ENCODE assay signal across 8 cellular contexts in the genomic region with DNA sequence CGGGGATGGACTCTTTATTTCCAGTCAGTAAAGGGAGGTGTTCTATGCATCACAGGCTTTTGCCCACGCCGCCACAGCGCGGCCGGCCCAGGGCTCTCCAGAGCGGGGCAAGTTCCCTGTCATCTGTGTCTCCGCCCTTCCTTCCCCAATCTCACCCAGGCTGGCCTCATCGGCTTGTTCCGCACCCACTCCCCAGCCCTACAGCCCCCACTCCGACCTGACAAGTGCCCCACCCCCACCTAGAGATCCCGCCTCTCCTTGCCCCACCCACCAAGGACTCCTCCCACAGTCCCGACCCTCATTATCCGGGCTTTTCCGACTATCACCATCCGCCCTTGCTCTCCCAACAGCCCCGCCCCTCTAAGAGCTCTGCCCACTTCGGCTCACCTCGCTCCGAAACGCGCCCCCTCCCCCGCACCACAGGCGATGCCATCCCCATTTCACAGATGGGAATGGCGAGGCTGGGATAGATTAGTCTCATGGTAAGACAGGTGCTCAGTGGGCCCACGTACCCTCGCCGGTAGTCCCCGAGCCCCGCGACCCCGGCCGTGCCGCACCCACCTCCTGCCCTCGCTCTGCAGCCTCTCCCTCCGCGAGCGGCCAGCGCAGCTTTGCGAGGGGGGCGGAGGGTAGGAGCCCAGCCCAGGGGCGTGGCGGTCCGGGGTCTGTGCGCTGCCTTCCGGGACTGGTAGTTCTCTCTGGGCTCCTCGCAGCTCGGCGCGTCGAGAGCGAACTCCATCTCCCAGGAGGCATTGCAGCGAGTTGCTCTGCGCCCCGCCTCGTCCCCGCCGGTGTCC. TPM values are rescaled to one million over a fixed set of nuclear protein-coding genes. Genes with fewer than 3 reads are reported as not detected.
A peak's percentile ranks its signal among the peaks of the same experiment; 100 is the strongest.
DNase-seq lines count a peak whose midpoint lies in the region; ATAC-seq and TF ChIP-seq lines count a peak whose summit lies in the region.

A gene with protein sequence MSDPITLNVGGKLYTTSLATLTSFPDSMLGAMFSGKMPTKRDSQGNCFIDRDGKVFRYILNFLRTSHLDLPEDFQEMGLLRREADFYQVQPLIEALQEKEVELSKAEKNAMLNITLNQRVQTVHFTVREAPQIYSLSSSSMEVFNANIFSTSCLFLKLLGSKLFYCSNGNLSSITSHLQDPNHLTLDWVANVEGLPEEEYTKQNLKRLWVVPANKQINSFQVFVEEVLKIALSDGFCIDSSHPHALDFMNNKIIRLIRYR (minus strand): TSS at position 615 of the 797 bp plus-strand sequence. CDS start 14,072 bp downstream, outside the sequence.

- no peaks in the 10 kb centered on the region for H3K36me3 ChIP-seq in SU-DHL-6 (ENCODE audit: low read length)
- H3K36me3 ChIP-seq in ovary = no peaks in the 10 kb centered on the region
- no peaks in the 10 kb centered on the region for H3K36me3 ChIP-seq in thymus (ENCODE audit: control insufficient read depth, insufficient read depth)

- peak; percentile 29 for TF ChIP-seq EP300 in ovary (IDR thresholded peaks at IDR 0.05)

- peak within 1 kb of the TSS; percentile 78 for H3K4me2 ChIP-seq in SU-DHL-6 (ENCODE audit: low read depth, low read length, poor library complexity, severe bottlenecking)

- H2AFZ ChIP-seq in SU-DHL-6 (ENCODE audit: low read depth, low read length, severe bottlenecking) = peak within 1 kb of the TSS; percentile 98

- no peaks in the 10 kb centered on the region for H3F3A ChIP-seq in SU-DHL-6 (ENCODE audit: insufficient read depth)

- H3K4me3 ChIP-seq in GM12875 (ENCODE audit: low read depth, low read length) = peak within 1 kb of the TSS; percentile 88
- H3K4me3 ChIP-seq in SU-DHL-6 (ENCODE audit: insufficient read depth, low read length, poor library complexity, severe bottlenecking) = peak within 1 kb of the TSS; percentile 95
- H3K4me3 ChIP-seq in ovary = peak within 1 kb of the TSS; percentile 87
- H3K4me3 ChIP-seq in thymus (ENCODE audit: low read length) = peak within 1 kb of the TSS; percentile 95

- intact Hi-C loops in Right ventricle myocardium inferior (cut with DNase I) (loop anchor here (1.0 to 5.0 kb wide), 2 partner anchors 49 to 106 kb away; a partner anchor contains a TSS), ovary (cut with DNase I) (no loop called here)

- WGBS in ovary, 3 donors = 0 to 1% (median 0%) methylated on average over 51 to 58 of the region's 58 CpGs
- WGBS in thymus = under 1% methylated on average over 58 of the region's 58 CpGs

- peak; percentile 76 for TF ChIP-seq POLR2A in ovary (IDR thresholded peaks at IDR 0.05)

- ATAC-seq in HG02763 (IDR thresholded peaks at IDR 0.05; ENCODE audit: unreplicated experiment) (peak; percentile 95), Right ventricle myocardium inferior (peak; percentile 98)

- TF ChIP-seq CTCF in GM12875 (IDR thresholded peaks at IDR 0.05; ENCODE audit: borderline replicate concordance, insufficient read depth, low read depth, low read length) = no peak
- no peak for TF ChIP-seq CTCF in SU-DHL-6 (IDR thresholded peaks at IDR 0.05; ENCODE audit: insufficient read depth, low read length, poor library complexity, severe bottlenecking)
- no peak for TF ChIP-seq CTCF in ovary (IDR thresholded peaks at IDR 0.05)

- H4K20me1 ChIP-seq in SU-DHL-6 (ENCODE audit: low read depth, low read length) = no peaks in the 10 kb centered on the region

- DNase-seq in NCI-H1417 (lab: John Stamatoyannopoulos, UW) = peak; percentile 95 to 98 (median 95)
- DNase-seq in activated naive CD8-positive, alpha-beta T cell treated with anti-CD3 and anti-CD28 coated beads, Interleukin-2, amount 50 U/mL, for 16 hours (ENCODE audit: low read depth, low spot score) = peak; percentile 85
- DNase-seq in Right ventricle myocardium inferior (ENCODE audit: missing footprints) = peak; percentile 99
- DNase-seq in ovary = peak; percentile 96 to 97 (median 96)

- H3K4me1 ChIP-seq in ovary (ENCODE audit: insufficient read depth) (peaks cover 27% of the 10 kb centered on the region), thymus (ENCODE audit: control insufficient read depth, insufficient read depth, low read length) (peaks cover 16% of the 10 kb centered on the region)

- H3K9ac ChIP-seq in SU-DHL-6 (ENCODE audit: low read length) = peak within 1 kb of the TSS; percentile 82

- H3K27ac ChIP-seq in SU-DHL-6 (ENCODE audit: low read depth, low read length) (no peak within 1 kb of the TSS), ovary (peak within 1 kb of the TSS; percentile 65 to 66), thymus (ENCODE audit: low read depth) (peak within 1 kb of the TSS; percentile 85)

- H3K79me2 ChIP-seq in SU-DHL-6 (ENCODE audit: insufficient read depth, low read length) = no peaks in the 10 kb centered on the region

- H3K9me2 ChIP-seq in SU-DHL-6 (replicated peaks; ENCODE audit: insufficient read depth, low read length) = no peaks in the 10 kb centered on the region

- H3K27me3 ChIP-seq in SU-DHL-6 (ENCODE audit: low read length) (no peaks in the 10 kb centered on the region), ovary (no peaks in the 10 kb centered on the region), thymus (ENCODE audit: control insufficient read depth, insufficient read depth) (no peaks in the 10 kb centered on the region)

- no peaks in the 10 kb centered on the region for H3K9me3 ChIP-seq in SU-DHL-6 (ENCODE audit: insufficient read depth, low read length)
- no peaks in the 10 kb centered on the region for H3K9me3 ChIP-seq in ovary
- H3K9me3 ChIP-seq in thymus (ENCODE audit: control insufficient read depth) = no peaks in the 10 kb centered on the region

RNA-seq across cellular contexts. Expression of the gene that starts here (rescaled TPM):
- total RNA-seq in Right ventricle myocardium inferior = 10.6 TPM
- total RNA-seq in ovary = 10 to 100 TPM in 6 of 7 donors, 1 to 10 TPM in 1; 7.4 to 24.7 (median 14.1) TPM
- polyA plus RNA-seq in ovary = 10 to 100 TPM in 1 of 2 donors, 1 to 10 TPM in 1; 9.9 to 24.3 TPM
- polyA plus RNA-seq in thymus = 5.6 TPM
